Comparison of ENCODE assay signal across 9 cellular contexts in genomic region chr1:150515328-150516049, GRCh38. TPM values are rescaled to one million over a fixed set of nuclear protein-coding genes. Genes with fewer than 3 reads are reported as not detected.
DNase-seq lines count a peak whose midpoint lies in the region; ATAC-seq and TF ChIP-seq lines count a peak whose summit lies in the region.
"Had no signal": no experiment of that assay in that cellular context is flagged by ENCODE, and none has a peak within 500 bp of the region (broad histone marks: within the 10 kb centered on the region; RNA-seq: fewer than 3 reads in every experiment).

Gene FALEC (plus strand): TSS chr1:150515752.

- TF ChIP-seq CTCF in AG10803 (conservative IDR thresholded peaks at IDR 0.05; ENCODE audit: low read length), result no peak; the same call in 1 of the 2 replicates
- TF ChIP-seq CTCF in kidney epithelial cell (IDR thresholded peaks at IDR 0.05; ENCODE audit: insufficient read depth, low read length, poor library complexity, severe bottlenecking), result no peak

- peak; percentile 94 for DNase-seq in AG10803 (ENCODE audit: low read depth)
- peak; percentile 93 to 99 for DNase-seq in NCI-H446 (lab: John Stamatoyannopoulos, UW)
- peak; percentile 80 to 87 for DNase-seq in cerebellar nuclear complex (lab: John Stamatoyannopoulos, UW)
- peak; percentile 73 for DNase-seq in kidney epithelial cell (ENCODE audit: low read depth)
- DNase-seq in stimulated activated CD4-positive, alpha-beta T cell treated with anti-CD3 and anti-CD28 coated beads, Interleukin-15, amount 100 ng/mL, for 24 hours, result peak; percentile 96

- H3K36me3 ChIP-seq in kidney epithelial cell (ENCODE audit: control insufficient read depth, insufficient read depth, low read length), result no peaks in the 10 kb centered on the region

- ATAC-seq in GM19025 (IDR thresholded peaks at IDR 0.05; ENCODE audit: low read depth, unreplicated experiment) (peak; percentile 97), HG03342 (IDR thresholded peaks at IDR 0.05; ENCODE audit: unreplicated experiment) (peak; percentile 95)
- ATAC-seq in activated CD4-positive, CD25-positive, alpha-beta regulatory T cell treated with anti-CD3 and anti-CD28 coated beads, Interleukin-2, amount 50 U/mL, for 24 hours, result peak; percentile 99 to 100

- H3K27me3 ChIP-seq in kidney epithelial cell (ENCODE audit: control insufficient read depth, insufficient read depth, low read length), result no peaks in the 10 kb centered on the region

- H3K4me3 ChIP-seq in AG10803 (ENCODE audit: low read length) (peak within 1 kb of the TSS; percentile 69), kidney epithelial cell (ENCODE audit: low read depth, low read length) (peak within 1 kb of the TSS; percentile 46)

RNA-seq across cellular contexts. Expression of gene FALEC, which starts in this region (rescaled TPM):
- total RNA-seq in kidney epithelial cell, result not detected in 2 replicates
- total RNA-seq: T-helper 2 cell treated with Interferon-gamma antibody and Interleukin-4, amounts not matched to agents 100 ng/mL and 5 ng/mL, for 36 hours had no signal

Comparison
In these comparisons a context has a peak if more than half of its experiments do, and no peak if none do; other contexts are left out.
1. Peak in every context shown above with its lines: DNase-seq, ATAC-seq and H3K4me3 ChIP-seq.
2. Peak in DNase-seq and H3K4me3 ChIP-seq in kidney epithelial cell; RNA of the gene not detected or under 1 TPM.